19 cellular contexts compared by ENCODE assay signal in the genomic region with DNA sequence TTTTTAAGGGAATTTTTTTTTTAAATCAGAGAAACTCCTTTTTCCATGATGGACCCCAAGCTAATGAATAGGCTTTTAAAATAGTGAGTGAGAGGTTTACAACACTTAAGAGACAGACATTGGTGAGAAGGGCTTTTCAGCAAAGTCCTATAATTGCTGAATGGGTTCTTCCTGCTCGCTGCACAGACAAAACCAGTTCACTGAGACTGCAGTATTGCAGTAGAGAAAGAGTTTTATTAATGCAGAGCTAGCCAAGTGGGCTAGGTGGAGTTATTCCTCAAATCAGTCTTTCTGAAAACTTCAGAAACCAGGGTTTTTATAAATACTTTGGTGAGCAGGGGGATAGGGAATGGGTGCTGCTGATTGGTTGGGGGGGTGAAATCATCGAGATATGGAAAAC. TPM values are rescaled to one million over a fixed set of nuclear protein-coding genes. Genes with fewer than 3 reads are reported as not detected.
"Had no signal": no experiment of that assay in that cellular context is flagged by ENCODE, and none has a peak within 500 bp of the region (broad histone marks: within the 10 kb centered on the region; RNA-seq: fewer than 3 reads in every experiment).

No MANE protein-coding gene starts in this region.

- H3K36me3 Mint-ChIP-seq: memory B cell; natural killer cell treated with Interleukin-12 subunit alpha and Interleukin-12 subunit beta and Interleukin-15 and Interleukin-18, amount 100 ng/mL, for 72 hours; type B pancreatic cell had no signal

- H3K27ac Mint-ChIP-seq: memory B cell; natural killer cell treated with Interleukin-12 subunit alpha and Interleukin-12 subunit beta and Interleukin-15 and Interleukin-18, amount 100 ng/mL, for 72 hours; type B pancreatic cell had no signal

- H3K9me3 ChIP-seq: colonic mucosa, lower lobe of right lung, psoas muscle had no signal

- DNase-seq: colonic mucosa; dermis blood vessel endothelial cell; foreskin melanocyte; heart right ventricle; hypothalamus; kidney glomerular epithelial cell; lower lobe of right lung; midbrain; psoas muscle; retina; stimulated activated CD4-positive, alpha-beta T cell treated with anti-CD3 and anti-CD28 coated beads, Interleukin-12 subunit alpha, Interleukin-12 subunit beta, amount 100 ng/mL, for 4 hours; stimulated activated naive CD4-positive, alpha-beta T cell; stomach; substantia nigra had no signal

- H3K4me1 ChIP-seq: psoas muscle had no signal

- H3K36me3 ChIP-seq: colonic mucosa, heart right ventricle, lower lobe of right lung, stomach had no signal

- FAIRE-seq: islet of Langerhans had no signal

- H3K4me3 ChIP-seq: colonic mucosa, heart right ventricle, lower lobe of right lung, psoas muscle, stomach had no signal

- H3K27me3 ChIP-seq: colonic mucosa had no signal

- H3K9me3 Mint-ChIP-seq: natural killer cell treated with Interleukin-12 subunit alpha and Interleukin-12 subunit beta and Interleukin-15 and Interleukin-18, amount 100 ng/mL, for 72 hours; type B pancreatic cell had no signal

- H3K4me3 Mint-ChIP-seq: memory B cell; natural killer cell treated with Interleukin-12 subunit alpha and Interleukin-12 subunit beta and Interleukin-15 and Interleukin-18, amount 100 ng/mL, for 72 hours; type B pancreatic cell had no signal

- H3K27ac ChIP-seq: colonic mucosa, heart right ventricle, lower lobe of right lung, parathyroid adenoma, psoas muscle had no signal

- ATAC-seq: heart right ventricle; lower lobe of right lung; natural killer cell treated with Interleukin-12 subunit alpha and Interleukin-12 subunit beta and Interleukin-15 and Interleukin-18, amount 100 ng/mL, for 72 hours; psoas muscle had no signal

RNA-seq across cellular contexts. Expression of a gene that starts 55.0 kb away (rescaled TPM):
- total RNA-seq: dermis blood vessel endothelial cell had no signal
